1 cellular context compared by ENCODE assay signal in genomic region chr6:99349620-99350141, GRCh38.
TF ChIP-seq lines count a peak whose summit lies in the region.

Gene FAXC (minus strand): TSS chr6:99349674. CDS start chr6:99349372, 302 bp downstream.

TF ChIP-seq in HEK293, 187 proteins besides CTCF, POLR2A, EP300 and RAD21 (continued from another document and continues in another):
- TF ChIP-seq, protein P1, sequence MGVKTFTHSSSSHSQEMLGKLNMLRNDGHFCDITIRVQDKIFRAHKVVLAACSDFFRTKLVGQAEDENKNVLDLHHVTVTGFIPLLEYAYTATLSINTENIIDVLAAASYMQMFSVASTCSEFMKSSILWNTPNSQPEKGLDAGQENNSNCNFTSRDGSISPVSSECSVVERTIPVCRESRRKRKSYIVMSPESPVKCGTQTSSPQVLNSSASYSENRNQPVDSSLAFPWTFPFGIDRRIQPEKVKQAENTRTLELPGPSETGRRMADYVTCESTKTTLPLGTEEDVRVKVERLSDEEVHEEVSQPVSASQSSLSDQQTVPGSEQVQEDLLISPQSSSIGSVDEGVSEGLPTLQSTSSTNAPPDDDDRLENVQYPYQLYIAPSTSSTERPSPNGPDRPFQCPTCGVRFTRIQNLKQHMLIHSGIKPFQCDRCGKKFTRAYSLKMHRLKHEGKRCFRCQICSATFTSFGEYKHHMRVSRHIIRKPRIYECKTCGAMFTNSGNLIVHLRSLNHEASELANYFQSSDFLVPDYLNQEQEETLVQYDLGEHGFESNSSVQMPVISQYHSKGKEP (tag by site-specific recombination; IDR thresholded peaks at IDR 0.05): no peak
- no peak for TF ChIP-seq ZNF76 (tag by site-specific recombination; IDR thresholded peaks at IDR 0.05; ENCODE audit: borderline replicate concordance, low read depth)
- peak; percentile 82 for TF ChIP-seq ZNF692 (tag by site-specific recombination; IDR thresholded peaks at IDR 0.05)
- TF ChIP-seq ZNF174 (tag by site-specific recombination; IDR thresholded peaks at IDR 0.05): no peak
- no peak for TF ChIP-seq ZNF175 (tag by site-specific recombination; IDR thresholded peaks at IDR 0.05)
- TF ChIP-seq, protein P2, sequence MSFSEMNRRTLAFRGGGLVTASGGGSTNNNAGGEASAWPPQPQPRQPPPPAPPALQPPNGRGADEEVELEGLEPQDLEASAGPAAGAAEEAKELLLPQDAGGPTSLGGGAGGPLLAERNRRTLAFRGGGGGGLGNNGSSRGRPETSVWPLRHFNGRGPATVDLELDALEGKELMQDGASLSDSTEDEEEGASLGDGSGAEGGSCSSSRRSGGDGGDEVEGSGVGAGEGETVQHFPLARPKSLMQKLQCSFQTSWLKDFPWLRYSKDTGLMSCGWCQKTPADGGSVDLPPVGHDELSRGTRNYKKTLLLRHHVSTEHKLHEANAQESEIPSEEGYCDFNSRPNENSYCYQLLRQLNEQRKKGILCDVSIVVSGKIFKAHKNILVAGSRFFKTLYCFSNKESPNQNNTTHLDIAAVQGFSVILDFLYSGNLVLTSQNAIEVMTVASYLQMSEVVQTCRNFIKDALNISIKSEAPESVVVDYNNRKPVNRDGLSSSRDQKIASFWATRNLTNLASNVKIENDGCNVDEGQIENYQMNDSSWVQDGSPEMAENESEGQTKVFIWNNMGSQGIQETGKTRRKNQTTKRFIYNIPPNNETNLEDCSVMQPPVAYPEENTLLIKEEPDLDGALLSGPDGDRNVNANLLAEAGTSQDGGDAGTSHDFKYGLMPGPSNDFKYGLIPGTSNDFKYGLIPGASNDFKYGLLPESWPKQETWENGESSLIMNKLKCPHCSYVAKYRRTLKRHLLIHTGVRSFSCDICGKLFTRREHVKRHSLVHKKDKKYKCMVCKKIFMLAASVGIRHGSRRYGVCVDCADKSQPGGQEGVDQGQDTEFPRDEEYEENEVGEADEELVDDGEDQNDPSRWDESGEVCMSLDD (tag by site-specific recombination; IDR thresholded peaks at IDR 0.05): no peak
- TF ChIP-seq HOXC10 (CRISPR knock-in tag; IDR thresholded peaks at IDR 0.05): no peak
- TF ChIP-seq ZNF48 (tag by site-specific recombination; IDR thresholded peaks at IDR 0.05): no peak
- TF ChIP-seq ZNF785 (tag by site-specific recombination; IDR thresholded peaks at IDR 0.05): no peak
- TF ChIP-seq, protein P3, sequence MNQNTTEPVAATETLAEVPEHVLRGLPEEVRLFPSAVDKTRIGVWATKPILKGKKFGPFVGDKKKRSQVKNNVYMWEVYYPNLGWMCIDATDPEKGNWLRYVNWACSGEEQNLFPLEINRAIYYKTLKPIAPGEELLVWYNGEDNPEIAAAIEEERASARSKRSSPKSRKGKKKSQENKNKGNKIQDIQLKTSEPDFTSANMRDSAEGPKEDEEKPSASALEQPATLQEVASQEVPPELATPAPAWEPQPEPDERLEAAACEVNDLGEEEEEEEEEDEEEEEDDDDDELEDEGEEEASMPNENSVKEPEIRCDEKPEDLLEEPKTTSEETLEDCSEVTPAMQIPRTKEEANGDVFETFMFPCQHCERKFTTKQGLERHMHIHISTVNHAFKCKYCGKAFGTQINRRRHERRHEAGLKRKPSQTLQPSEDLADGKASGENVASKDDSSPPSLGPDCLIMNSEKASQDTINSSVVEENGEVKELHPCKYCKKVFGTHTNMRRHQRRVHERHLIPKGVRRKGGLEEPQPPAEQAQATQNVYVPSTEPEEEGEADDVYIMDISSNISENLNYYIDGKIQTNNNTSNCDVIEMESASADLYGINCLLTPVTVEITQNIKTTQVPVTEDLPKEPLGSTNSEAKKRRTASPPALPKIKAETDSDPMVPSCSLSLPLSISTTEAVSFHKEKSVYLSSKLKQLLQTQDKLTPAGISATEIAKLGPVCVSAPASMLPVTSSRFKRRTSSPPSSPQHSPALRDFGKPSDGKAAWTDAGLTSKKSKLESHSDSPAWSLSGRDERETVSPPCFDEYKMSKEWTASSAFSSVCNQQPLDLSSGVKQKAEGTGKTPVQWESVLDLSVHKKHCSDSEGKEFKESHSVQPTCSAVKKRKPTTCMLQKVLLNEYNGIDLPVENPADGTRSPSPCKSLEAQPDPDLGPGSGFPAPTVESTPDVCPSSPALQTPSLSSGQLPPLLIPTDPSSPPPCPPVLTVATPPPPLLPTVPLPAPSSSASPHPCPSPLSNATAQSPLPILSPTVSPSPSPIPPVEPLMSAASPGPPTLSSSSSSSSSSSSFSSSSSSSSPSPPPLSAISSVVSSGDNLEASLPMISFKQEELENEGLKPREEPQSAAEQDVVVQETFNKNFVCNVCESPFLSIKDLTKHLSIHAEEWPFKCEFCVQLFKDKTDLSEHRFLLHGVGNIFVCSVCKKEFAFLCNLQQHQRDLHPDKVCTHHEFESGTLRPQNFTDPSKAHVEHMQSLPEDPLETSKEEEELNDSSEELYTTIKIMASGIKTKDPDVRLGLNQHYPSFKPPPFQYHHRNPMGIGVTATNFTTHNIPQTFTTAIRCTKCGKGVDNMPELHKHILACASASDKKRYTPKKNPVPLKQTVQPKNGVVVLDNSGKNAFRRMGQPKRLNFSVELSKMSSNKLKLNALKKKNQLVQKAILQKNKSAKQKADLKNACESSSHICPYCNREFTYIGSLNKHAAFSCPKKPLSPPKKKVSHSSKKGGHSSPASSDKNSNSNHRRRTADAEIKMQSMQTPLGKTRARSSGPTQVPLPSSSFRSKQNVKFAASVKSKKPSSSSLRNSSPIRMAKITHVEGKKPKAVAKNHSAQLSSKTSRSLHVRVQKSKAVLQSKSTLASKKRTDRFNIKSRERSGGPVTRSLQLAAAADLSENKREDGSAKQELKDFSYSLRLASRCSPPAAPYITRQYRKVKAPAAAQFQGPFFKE (tag by site-specific recombination; IDR thresholded peaks at IDR 0.05; ENCODE audit: borderline replicate concordance): no peak
- no peak for TF ChIP-seq MYNN (tag by site-specific recombination; IDR thresholded peaks at IDR 0.05; ENCODE audit: borderline replicate concordance)
- no peak for TF ChIP-seq ZBTB21 (tag by site-specific recombination; IDR thresholded peaks at IDR 0.05)
- no peak for TF ChIP-seq TCF7L2 (IDR thresholded peaks at IDR 0.05; ENCODE audit: borderline replicate concordance, low read depth, low read length)
- TF ChIP-seq TRIM28 (IDR thresholded peaks at IDR 0.05; ENCODE audit: borderline replicate concordance, low read length): no peak
- no peak for TF ChIP-seq ZNF404 (tag by site-specific recombination; IDR thresholded peaks at IDR 0.05)
- TF ChIP-seq, protein P4, sequence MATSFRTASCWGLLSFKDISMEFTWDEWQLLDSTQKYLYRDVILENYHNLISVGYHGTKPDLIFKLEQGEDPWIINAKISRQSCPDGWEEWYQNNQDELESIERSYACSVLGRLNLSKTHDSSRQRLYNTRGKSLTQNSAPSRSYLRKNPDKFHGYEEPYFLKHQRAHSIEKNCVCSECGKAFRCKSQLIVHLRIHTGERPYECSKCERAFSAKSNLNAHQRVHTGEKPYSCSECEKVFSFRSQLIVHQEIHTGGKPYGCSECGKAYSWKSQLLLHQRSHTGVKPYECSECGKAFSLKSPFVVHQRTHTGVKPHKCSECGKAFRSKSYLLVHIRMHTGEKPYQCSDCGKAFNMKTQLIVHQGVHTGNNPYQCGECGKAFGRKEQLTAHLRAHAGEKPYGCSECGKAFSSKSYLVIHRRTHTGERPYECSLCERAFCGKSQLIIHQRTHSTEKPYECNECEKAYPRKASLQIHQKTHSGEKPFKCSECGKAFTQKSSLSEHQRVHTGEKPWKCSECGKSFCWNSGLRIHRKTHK (tag by site-specific recombination; IDR thresholded peaks at IDR 0.05): no peak
- no peak for TF ChIP-seq ZNF239 (tag by site-specific recombination; IDR thresholded peaks at IDR 0.05)
- 0 out of 2 replicates have a peak, but pooled peaks have one; percentile 15 for TF ChIP-seq KLF1 (tag by site-specific recombination; IDR thresholded peaks at IDR 0.05)
- peak; percentile 86 for TF ChIP-seq IKZF3 (tag by site-specific recombination; IDR thresholded peaks at IDR 0.05)
- TF ChIP-seq ZNF639 (tag by site-specific recombination; IDR thresholded peaks at IDR 0.05): no peak
- no peak for TF ChIP-seq ZNF214 (tag by site-specific recombination; IDR thresholded peaks at IDR 0.05; ENCODE audit: borderline replicate concordance)
- no peak for TF ChIP-seq ZNF580 (tag by site-specific recombination; IDR thresholded peaks at IDR 0.05)
- TF ChIP-seq ZBTB8A (tag by site-specific recombination; IDR thresholded peaks at IDR 0.05): peak; percentile 95
- no peak for TF ChIP-seq ZNF311 (tag by site-specific recombination; IDR thresholded peaks at IDR 0.05; ENCODE audit: borderline replicate concordance)
- TF ChIP-seq, protein P5, sequence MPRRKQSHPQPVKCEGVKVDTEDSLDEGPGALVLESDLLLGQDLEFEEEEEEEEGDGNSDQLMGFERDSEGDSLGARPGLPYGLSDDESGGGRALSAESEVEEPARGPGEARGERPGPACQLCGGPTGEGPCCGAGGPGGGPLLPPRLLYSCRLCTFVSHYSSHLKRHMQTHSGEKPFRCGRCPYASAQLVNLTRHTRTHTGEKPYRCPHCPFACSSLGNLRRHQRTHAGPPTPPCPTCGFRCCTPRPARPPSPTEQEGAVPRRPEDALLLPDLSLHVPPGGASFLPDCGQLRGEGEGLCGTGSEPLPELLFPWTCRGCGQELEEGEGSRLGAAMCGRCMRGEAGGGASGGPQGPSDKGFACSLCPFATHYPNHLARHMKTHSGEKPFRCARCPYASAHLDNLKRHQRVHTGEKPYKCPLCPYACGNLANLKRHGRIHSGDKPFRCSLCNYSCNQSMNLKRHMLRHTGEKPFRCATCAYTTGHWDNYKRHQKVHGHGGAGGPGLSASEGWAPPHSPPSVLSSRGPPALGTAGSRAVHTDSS (tag by site-specific recombination; IDR thresholded peaks at IDR 0.05): peak; percentile 87; the same call in 1 of the 2 replicates
- no peak for TF ChIP-seq ZNF2 (tag by site-specific recombination; IDR thresholded peaks at IDR 0.05)
- TF ChIP-seq, protein P6, sequence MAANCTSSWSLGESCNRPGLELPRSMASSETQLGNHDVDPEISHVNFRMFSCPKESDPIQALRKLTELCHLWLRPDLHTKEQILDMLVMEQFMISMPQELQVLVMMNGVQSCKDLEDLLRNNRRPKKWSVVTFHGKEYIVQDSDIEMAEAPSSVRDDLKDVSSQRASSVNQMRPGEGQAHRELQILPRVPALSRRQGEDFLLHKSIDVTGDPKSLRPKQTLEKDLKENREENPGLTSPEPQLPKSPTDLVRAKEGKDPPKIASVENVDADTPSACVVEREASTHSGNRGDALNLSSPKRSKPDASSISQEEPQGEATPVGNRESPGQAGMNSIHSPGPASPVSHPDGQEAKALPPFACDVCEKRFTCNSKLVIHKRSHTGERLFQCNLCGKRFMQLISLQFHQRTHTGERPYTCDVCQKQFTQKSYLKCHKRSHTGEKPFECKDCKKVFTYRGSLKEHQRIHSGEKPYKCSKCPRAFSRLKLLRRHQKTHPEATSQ (tag by site-specific recombination; IDR thresholded peaks at IDR 0.05): no peak
- TF ChIP-seq ZNF324 (tag by site-specific recombination; IDR thresholded peaks at IDR 0.05): no peak
- 0 out of 2 replicates have a peak, but pooled peaks have one; percentile 38 for TF ChIP-seq ZNF596 (tag by site-specific recombination; IDR thresholded peaks at IDR 0.05)
- TF ChIP-seq, protein P7, sequence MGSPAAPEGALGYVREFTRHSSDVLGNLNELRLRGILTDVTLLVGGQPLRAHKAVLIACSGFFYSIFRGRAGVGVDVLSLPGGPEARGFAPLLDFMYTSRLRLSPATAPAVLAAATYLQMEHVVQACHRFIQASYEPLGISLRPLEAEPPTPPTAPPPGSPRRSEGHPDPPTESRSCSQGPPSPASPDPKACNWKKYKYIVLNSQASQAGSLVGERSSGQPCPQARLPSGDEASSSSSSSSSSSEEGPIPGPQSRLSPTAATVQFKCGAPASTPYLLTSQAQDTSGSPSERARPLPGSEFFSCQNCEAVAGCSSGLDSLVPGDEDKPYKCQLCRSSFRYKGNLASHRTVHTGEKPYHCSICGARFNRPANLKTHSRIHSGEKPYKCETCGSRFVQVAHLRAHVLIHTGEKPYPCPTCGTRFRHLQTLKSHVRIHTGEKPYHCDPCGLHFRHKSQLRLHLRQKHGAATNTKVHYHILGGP (tag by site-specific recombination; IDR thresholded peaks at IDR 0.05): no peak
- peak; percentile 28; the same call in 1 of the 2 replicates for TF ChIP-seq ZFP69B (tag by site-specific recombination; IDR thresholded peaks at IDR 0.05)
- no peak for TF ChIP-seq ATF2 (tag by site-specific recombination; IDR thresholded peaks at IDR 0.05; ENCODE audit: low read depth)
